20 cellular contexts compared by ENCODE assay signal in genomic region chr2:233866479-233866878, GRCh38. TPM values are rescaled to one million over a fixed set of nuclear protein-coding genes. Genes with fewer than 3 reads are reported as not detected.
DNase-seq lines count a peak whose midpoint lies in the region; ATAC-seq, FAIRE-seq and TF ChIP-seq lines count a peak whose summit lies in the region.
"Had no signal": no experiment of that assay in that cellular context is flagged by ENCODE, and none has a peak within 500 bp of the region (broad histone marks: within the 10 kb centered on the region; RNA-seq: fewer than 3 reads in every experiment).

No MANE protein-coding gene starts in this region.

- no peak for ATAC-seq in natural killer cell
- no peak for ATAC-seq in natural killer cell treated with Interleukin-12 subunit alpha and Interleukin-12 subunit beta and Interleukin-15 and Interleukin-18, amount 100 ng/mL, for 72 hours
- ATAC-seq in HG03442 (IDR thresholded peaks at IDR 0.05; ENCODE audit: unreplicated experiment), result no peak

- no peaks in the 10 kb centered on the region for H3K27me3 ChIP-seq in bronchial epithelial cell (ENCODE audit: control insufficient read depth, insufficient read depth, low read length)
- H3K27me3 ChIP-seq: BLaER1 had no signal

- H3K36me3 Mint-ChIP-seq in natural killer cell (peaks cover 7% of the 10 kb centered on the region), mesothelial cell of epicardium (peaks cover 45% of the 10 kb centered on the region)
- peaks cover 11% of the 10 kb centered on the region for H3K36me3 Mint-ChIP-seq in natural killer cell treated with Interleukin-12 subunit alpha and Interleukin-12 subunit beta and Interleukin-15 and Interleukin-18, amount 100 ng/mL, for 72 hours
- H3K36me3 Mint-ChIP-seq: CD4-positive, CD25-positive, alpha-beta regulatory T cell had no signal

- no peak for DNase-seq in natural killer cell
- no peak for DNase-seq in natural killer cell treated with Interleukin-12 subunit alpha and Interleukin-12 subunit beta and Interleukin-15 and Interleukin-18, amount 100 ng/mL, for 72 hours (ENCODE audit: low spot score)
- DNase-seq in bronchial epithelial cell (ENCODE audit: low read depth), result no peak
- no peak for DNase-seq in mesothelial cell of epicardium (ENCODE audit: low spot score in 2 of 2, unreplicated experiment in 2 of 2)
- no peak for DNase-seq in NCI-H146 treated with DMSO at 0.1 percent for 48 hours (lab: John Stamatoyannopoulos, UW; ENCODE audit: unreplicated experiment)
- DNase-seq in NCI-H2227 treated with DMSO at 0.1 percent for 48 hours (lab: John Stamatoyannopoulos, UW), result no peak
- no peak for DNase-seq in mesenteric fat pad (ENCODE audit: low spot score)
- DNase-seq: NCI-H1092 treated with DMSO at 0.1 percent for 48 hours; NCI-H1436; NCI-H187 treated with DMSO at 0.1 percent for 48 hours; NCI-H2171 treated with DMSO at 0.1 percent for 48 hours; NCI-H774; NK-92 treated with Interleukin-12 subunit alpha and Interleukin-12 subunit beta, amount 100 ng/mL, for 24 hours; SHP77 treated with DMSO at 0.1 percent for 48 hours had no signal

- H3K4me3 ChIP-seq in bronchial epithelial cell (ENCODE audit: low read depth, low read length), result no peak overlapping the region
- H3K4me3 ChIP-seq: BLaER1 had no signal

- H3K4me3 Mint-ChIP-seq in natural killer cell (peak overlapping the region; percentile 50), mesothelial cell of epicardium (peak overlapping the region; percentile 20)
- no peak overlapping the region for H3K4me3 Mint-ChIP-seq in natural killer cell treated with Interleukin-12 subunit alpha and Interleukin-12 subunit beta and Interleukin-15 and Interleukin-18, amount 100 ng/mL, for 72 hours

- H3K9me3 Mint-ChIP-seq in natural killer cell, result peaks cover 5 to 9% of the 10 kb centered on the region in 2 donors
- peaks cover 5% of the 10 kb centered on the region for H3K9me3 Mint-ChIP-seq in natural killer cell treated with Interleukin-12 subunit alpha and Interleukin-12 subunit beta and Interleukin-15 and Interleukin-18, amount 100 ng/mL, for 72 hours
- peaks cover 53% of the 10 kb centered on the region for H3K9me3 Mint-ChIP-seq in mesothelial cell of epicardium

- H3K27me3 Mint-ChIP-seq in natural killer cell (ENCODE audit: low read depth in 2 of 2), result peaks cover 12 to 33% of the 10 kb centered on the region in 2 donors
- peaks cover 9 to 25% of the 10 kb centered on the region in 2 donors for H3K27me3 Mint-ChIP-seq in natural killer cell treated with Interleukin-12 subunit alpha and Interleukin-12 subunit beta and Interleukin-15 and Interleukin-18, amount 100 ng/mL, for 72 hours
- peaks cover 7% of the 10 kb centered on the region for H3K27me3 Mint-ChIP-seq in mesothelial cell of epicardium (ENCODE audit: low read depth)

- TF ChIP-seq CTCF in natural killer cell (IDR thresholded peaks at IDR 0.05), result no peak
- no peak for TF ChIP-seq CTCF in bronchial epithelial cell (IDR thresholded peaks at IDR 0.05; ENCODE audit: insufficient read depth, low read length, severe bottlenecking)
- no peak for TF ChIP-seq CTCF in mesothelial cell of epicardium (IDR thresholded peaks at IDR 0.05; ENCODE audit: unreplicated experiment)

- intact Hi-C loops in natural killer cell (cut with micrococcal nuclease), result no loop called here

- peaks cover 1% of the 10 kb centered on the region for H3K36me3 ChIP-seq in bronchial epithelial cell (ENCODE audit: control insufficient read depth, insufficient read depth, low read length)
- H3K36me3 ChIP-seq: BLaER1 had no signal

- H3K27ac Mint-ChIP-seq in natural killer cell (no peak overlapping the region), mesothelial cell of epicardium (no peak overlapping the region)
- no peak overlapping the region for H3K27ac Mint-ChIP-seq in natural killer cell treated with Interleukin-12 subunit alpha and Interleukin-12 subunit beta and Interleukin-15 and Interleukin-18, amount 100 ng/mL, for 72 hours
- H3K27ac Mint-ChIP-seq: CD4-positive, CD25-positive, alpha-beta regulatory T cell had no signal

- H3K4me1 Mint-ChIP-seq in natural killer cell (peaks cover 8% of the 10 kb centered on the region in 2 donors), mesothelial cell of epicardium (peaks cover 6% of the 10 kb centered on the region)
- H3K4me1 Mint-ChIP-seq in natural killer cell treated with Interleukin-12 subunit alpha and Interleukin-12 subunit beta and Interleukin-15 and Interleukin-18, amount 100 ng/mL, for 72 hours (ENCODE audit: low read depth in 2 of 2), result peaks cover 11 to 13% of the 10 kb centered on the region in 2 donors

- FAIRE-seq in bronchial epithelial cell (lab: Jason Lieb, UNC), result peak; percentile 66
- FAIRE-seq: D721Med, H54 had no signal

RNA-seq across cellular contexts. Expression of gene HJURP, which starts 12.1 kb away (rescaled TPM):
- 1 to 10 TPM in 2 of 3 donors, under 1 TPM in 1; 0.87 to 3.2 (median 1.5) TPM for total RNA-seq in natural killer cell
- total RNA-seq in natural killer cell treated with Interleukin-12 subunit alpha and Interleukin-12 subunit beta and Interleukin-15 and Interleukin-18, amount 100 ng/mL, for 72 hours, result 10 to 100 TPM; 35.6 to 76.6 TPM
- under 0.01 and 0.13 TPM in 2 replicates for total RNA-seq in bronchial epithelial cell
- total RNA-seq in mesothelial cell of epicardium, result 13.5 to 19.4 TPM (median 17.6 TPM) in 3 replicates
- total RNA-seq in mesenteric fat pad, result 0.55 TPM

RNA-seq across cellular contexts. Expression of gene TRPM8, which starts 50.7 kb away (rescaled TPM):
- not detected for total RNA-seq in natural killer cell
- total RNA-seq in natural killer cell treated with Interleukin-12 subunit alpha and Interleukin-12 subunit beta and Interleukin-15 and Interleukin-18, amount 100 ng/mL, for 72 hours, result not detected
- total RNA-seq in bronchial epithelial cell, result not detected in 2 replicates
- not detected in 3 replicates for total RNA-seq in mesothelial cell of epicardium
- total RNA-seq in mesenteric fat pad, result not detected
- total RNA-seq: CD4-positive, CD25-positive, alpha-beta regulatory T cell; HT-29 had no signal
